ENCODE assay signal across 28 cellular contexts in genomic region chr5:116297296-116297814, GRCh38.
"Had no signal": no experiment of that assay in that cellular context is flagged by ENCODE, and none has a peak within 500 bp of the region (broad histone marks: within the 10 kb centered on the region; RNA-seq: fewer than 3 reads in every experiment).

No MANE protein-coding gene starts in this region.

- H3K4me3 ChIP-seq: esophagus squamous epithelium, pancreas, psoas muscle, right atrium auricular region, suprapubic skin, tibial artery, upper lobe of right lung had no signal

- H3K27me3 ChIP-seq: esophagus squamous epithelium, pancreas, right atrium auricular region, suprapubic skin, tibial artery, upper lobe of right lung had no signal

- ATAC-seq: activated CD8-positive, alpha-beta T cell treated with anti-CD3 and anti-CD28 coated beads for 36 hours; activated naive CD4-positive, alpha-beta T cell treated with anti-CD3 and anti-CD28 coated beads, Interleukin-2, amount 50 U/mL, for 72 hours; activated T-cell treated with anti-CD3 and anti-CD28 coated beads, Interleukin-2, amount 50 U/mL, for 4 hours; activated T-helper 17 cell treated with anti-CD3 and anti-CD28 coated beads, Interleukin-2, amount 50 U/mL, for 72 hours; left cardiac atrium; left ventricle myocardium superior; pancreas; psoas muscle; T-helper 17 cell; upper lobe of right lung had no signal

- H3K4me3 Mint-ChIP-seq: activated CD4-positive, alpha-beta T cell treated with anti-CD3 and anti-CD28 coated beads, Interleukin-2, amount 10 ng/mL, durations not matched to agents 7 days and 5 days; activated CD8-positive, alpha-beta T cell treated with anti-CD3 and anti-CD28 coated beads for 36 hours; activated T-cell treated with anti-CD3 and anti-CD28 coated beads, Interleukin-2, amount 50 U/mL, for 4 hours; activated T-helper 17 cell treated with anti-CD3 and anti-CD28 coated beads, Interleukin-2, amount 50 U/mL, for 72 hours; mesothelial cell of epicardium; naive B cell; T-helper 17 cell had no signal

- H3K4me1 ChIP-seq: pancreas, psoas muscle, right atrium auricular region, suprapubic skin, tibial artery, upper lobe of right lung had no signal

- H3K4me1 Mint-ChIP-seq: activated CD4-positive, alpha-beta T cell treated with anti-CD3 and anti-CD28 coated beads, Interleukin-2, amount 10 ng/mL, durations not matched to agents 7 days and 5 days; activated T-helper 17 cell treated with anti-CD3 and anti-CD28 coated beads, Interleukin-2, amount 50 U/mL, for 72 hours; naive B cell; T-helper 17 cell had no signal

- H3K27ac Mint-ChIP-seq: activated CD4-positive, alpha-beta T cell treated with anti-CD3 and anti-CD28 coated beads, Interleukin-2, amount 10 ng/mL, durations not matched to agents 7 days and 5 days; activated CD8-positive, alpha-beta T cell treated with anti-CD3 and anti-CD28 coated beads for 36 hours; activated naive CD4-positive, alpha-beta T cell treated with anti-CD3 and anti-CD28 coated beads, Interleukin-2, amount 50 U/mL, for 72 hours; activated T-helper 17 cell treated with anti-CD3 and anti-CD28 coated beads, Interleukin-2, amount 50 U/mL, for 72 hours; T-helper 17 cell had no signal

- H3K27me3 Mint-ChIP-seq: activated CD4-positive, alpha-beta T cell treated with anti-CD3 and anti-CD28 coated beads, Interleukin-2, amount 10 ng/mL, durations not matched to agents 7 days and 5 days; activated CD8-positive, alpha-beta T cell treated with anti-CD3 and anti-CD28 coated beads for 36 hours; activated T-helper 17 cell treated with anti-CD3 and anti-CD28 coated beads, Interleukin-2, amount 50 U/mL, for 72 hours; naive B cell; T-helper 17 cell had no signal

- H3K27ac ChIP-seq: epithelial cell of prostate, esophagus squamous epithelium, pancreas, psoas muscle, right atrium auricular region, suprapubic skin, tibial artery, upper lobe of right lung had no signal

- DNase-seq: activated CD4-positive, alpha-beta T cell treated with anti-CD3 and anti-CD28 coated beads for 1 hour; activated CD4-positive, alpha-beta T cell treated with anti-CD3 and anti-CD28 coated beads, Interleukin-2, amount 10 ng/mL, durations not matched to agents 7 days and 5 days; activated CD8-positive, alpha-beta T cell treated with anti-CD3 and anti-CD28 coated beads for 36 hours; activated T-cell treated with anti-CD3 and anti-CD28 coated beads, Interleukin-2, amount 50 U/mL, for 4 hours; dermis blood vessel endothelial cell; effector CD4-positive, alpha-beta T cell; esophagus squamous epithelium; foreskin melanocyte; islet precursor cell; left cardiac atrium; left ventricle myocardium superior; naive B cell; nucleus accumbens; pancreas; psoas muscle; stimulated activated CD4-positive, alpha-beta T cell treated with anti-CD3 and anti-CD28 coated beads, Interleukin-15, amount 100 ng/mL, for 24 hours; stimulated activated CD4-positive, alpha-beta T cell treated with anti-CD3 and anti-CD28 coated beads, Interleukin-2, amount 100 ng/mL, for 24 hours; stimulated activated naive CD4-positive, alpha-beta T cell; T-helper 17 cell; T1000; tibial artery; upper lobe of right lung had no signal

- H3K9me3 ChIP-seq: pancreas, suprapubic skin had no signal
